In the genomic region with DNA sequence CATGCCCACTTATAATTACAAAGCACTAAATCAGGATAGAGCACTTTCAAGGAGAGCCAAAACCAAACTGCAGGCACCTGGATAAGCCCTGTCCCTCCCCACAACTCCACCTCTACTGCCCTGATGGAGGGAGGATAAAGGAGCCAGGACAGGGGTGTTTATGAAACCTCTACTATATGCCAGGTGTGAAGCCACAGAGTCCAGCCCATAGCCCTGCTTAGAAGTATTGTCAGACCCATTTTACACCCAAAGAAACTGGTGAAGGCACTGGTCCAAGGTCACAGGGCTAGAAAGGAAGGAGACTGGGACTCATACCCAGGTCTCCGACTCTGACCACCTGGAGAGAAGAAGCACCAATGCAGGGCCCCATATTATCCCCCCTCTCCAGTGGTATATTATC, we compare ENCODE assay signal across 24 cellular contexts. TPM values are rescaled to one million over a fixed set of nuclear protein-coding genes. Genes with fewer than 3 reads are reported as not detected.
DNase-seq lines count a peak whose midpoint lies in the region; ATAC-seq and TF ChIP-seq lines count a peak whose summit lies in the region.
"Had no signal": no experiment of that assay in that cellular context is flagged by ENCODE, and none has a peak within 500 bp of the region (broad histone marks: within the 10 kb centered on the region; RNA-seq: fewer than 3 reads in every experiment).

No MANE protein-coding gene starts in this region.

- H3K27ac Mint-ChIP-seq in memory B cell: peak overlapping the region; percentile 43
- H3K27ac Mint-ChIP-seq: activated CD4-positive, alpha-beta T cell treated with anti-CD3 and anti-CD28 coated beads, Interleukin-2, amount 10 ng/mL, durations not matched to agents 7 days and 5 days; activated naive CD8-positive, alpha-beta T cell treated with anti-CD3 and anti-CD28 coated beads, Interleukin-2, amount 50 U/mL, for 24 hours; WTC11 had no signal

- peaks cover 45% of the 10 kb centered on the region for H3K4me1 Mint-ChIP-seq in memory B cell

- peaks cover 6% of the 10 kb centered on the region for H3K36me3 Mint-ChIP-seq in memory B cell
- H3K36me3 Mint-ChIP-seq: WTC11 had no signal

- no peaks in the 10 kb centered on the region for H3K36me3 ChIP-seq in BLaER1
- H3K36me3 ChIP-seq: left ventricle myocardium inferior, sigmoid colon, tibial artery had no signal

- H3K9ac ChIP-seq in BLaER1: no peak overlapping the region

- 0 out of 2 replicates have a peak, but pooled peaks cover 2% of the 10 kb centered on the region for H3K27me3 ChIP-seq in BLaER1
- H3K27me3 ChIP-seq: sigmoid colon, tibial artery had no signal

- H3K27me3 Mint-ChIP-seq in memory B cell: no peaks in the 10 kb centered on the region
- H3K27me3 Mint-ChIP-seq: activated CD4-positive, alpha-beta T cell treated with anti-CD3 and anti-CD28 coated beads, Interleukin-2, amount 10 ng/mL, durations not matched to agents 7 days and 5 days; activated naive CD8-positive, alpha-beta T cell treated with anti-CD3 and anti-CD28 coated beads, Interleukin-2, amount 50 U/mL, for 24 hours had no signal

- H3K27ac ChIP-seq in BLaER1: no peak overlapping the region
- H3K27ac ChIP-seq: left ventricle myocardium inferior, psoas muscle, tibial artery had no signal

- H3K9me3 ChIP-seq in BLaER1: no peaks in the 10 kb centered on the region
- H3K9me3 ChIP-seq: left ventricle myocardium inferior, psoas muscle, sigmoid colon, tibial artery had no signal

- DNase-seq in RPMI8226 (peak; percentile 51), memory B cell (ENCODE audit: low spot score in 2 of 2) (no peak), posterior vena cava (ENCODE audit: low spot score) (no peak), NCI-H1436 (lab: John Stamatoyannopoulos, UW) (no peak), GM20000 (ENCODE audit: low spot score) (no peak)
- DNase-seq: activated CD4-positive, alpha-beta T cell treated with anti-CD3 and anti-CD28 coated beads, Interleukin-2, amount 10 ng/mL, durations not matched to agents 7 days and 5 days; activated naive CD4-positive, alpha-beta T cell; activated naive CD8-positive, alpha-beta T cell treated with anti-CD3 and anti-CD28 coated beads, Interleukin-2, amount 50 U/mL, for 24 hours; activated T-cell treated with anti-CD3 and anti-CD28 coated beads, Interleukin-2, amount 50 U/mL, for 4 hours; cerebellar nuclear complex; islet precursor cell; left ventricle myocardium inferior; mesendoderm; NCI-H1048; psoas muscle; sigmoid colon; stimulated activated CD4-positive, alpha-beta T cell treated with anti-CD3 and anti-CD28 coated beads, Interleukin-4, amount 100 ng/mL, for 1 hour; SW 1271 had no signal

- H3K4me1 ChIP-seq in BLaER1: peaks cover 13% of the 10 kb centered on the region

- no peaks in the 10 kb centered on the region for H4K20me1 ChIP-seq in BLaER1

- no peak for TF ChIP-seq CTCF in GM20000 (IDR thresholded peaks at IDR 0.05; ENCODE audit: extremely low read depth, missing control alignments)

- peak; percentile 48 for ATAC-seq in GM18511 (IDR thresholded peaks at IDR 0.05; ENCODE audit: unreplicated experiment)
- ATAC-seq in memory B cell (ENCODE audit: low read depth): no peak
- ATAC-seq in HG02852 (IDR thresholded peaks at IDR 0.05; ENCODE audit: unreplicated experiment): no peak
- ATAC-seq: activated naive CD8-positive, alpha-beta T cell treated with anti-CD3 and anti-CD28 coated beads, Interleukin-2, amount 50 U/mL, for 24 hours; activated T-cell treated with anti-CD3 and anti-CD28 coated beads, Interleukin-2, amount 50 U/mL, for 4 hours; esophagus mucosa; psoas muscle; WTC11 had no signal

- H3K4me3 ChIP-seq in BLaER1: no peak overlapping the region
- H3K4me3 ChIP-seq: left ventricle myocardium inferior, psoas muscle, sigmoid colon, tibial artery had no signal

- intact Hi-C loops in posterior vena cava (cut with DNase I): no loop called here

- peak overlapping the region; percentile 27 for H3K4me3 Mint-ChIP-seq in memory B cell
- H3K4me3 Mint-ChIP-seq: activated CD4-positive, alpha-beta T cell treated with anti-CD3 and anti-CD28 coated beads, Interleukin-2, amount 10 ng/mL, durations not matched to agents 7 days and 5 days; activated naive CD8-positive, alpha-beta T cell treated with anti-CD3 and anti-CD28 coated beads, Interleukin-2, amount 50 U/mL, for 24 hours; activated T-cell treated with anti-CD3 and anti-CD28 coated beads, Interleukin-2, amount 50 U/mL, for 4 hours; WTC11 had no signal

- no peaks in the 10 kb centered on the region for H3K9me3 Mint-ChIP-seq in memory B cell
- H3K9me3 Mint-ChIP-seq: activated naive CD8-positive, alpha-beta T cell treated with anti-CD3 and anti-CD28 coated beads, Interleukin-2, amount 50 U/mL, for 24 hours; activated T-cell treated with anti-CD3 and anti-CD28 coated beads, Interleukin-2, amount 50 U/mL, for 4 hours; WTC11 had no signal

- peak overlapping the region; percentile 30; the same call in 1 of the 2 replicates for H3K4me2 ChIP-seq in BLaER1

RNA-seq across cellular contexts. Expression of a gene that starts 48.7 kb away (rescaled TPM):
- 100 to 1,000 TPM in 1 of 2 donors, 10 to 100 TPM in 1; 67.9 to 105 TPM for total RNA-seq in posterior vena cava
